28 cellular contexts compared by ENCODE assay signal in genomic region chr5:103573411-103573810, GRCh38.
"Had no signal": no experiment of that assay in that cellular context is flagged by ENCODE, and none has a peak within 500 bp of the region (broad histone marks: within the 10 kb centered on the region; RNA-seq: fewer than 3 reads in every experiment).

No MANE protein-coding gene starts in this region.

- H3K4me3 ChIP-seq: breast epithelium, colonic mucosa, dorsolateral prefrontal cortex, esophagus muscularis mucosa, tibial artery had no signal

- H3K9me3 ChIP-seq: breast epithelium, colonic mucosa, esophagus muscularis mucosa, tibial artery had no signal

- H3K36me3 ChIP-seq: breast epithelium, colonic mucosa, esophagus muscularis mucosa, tibial artery had no signal

- H3K4me1 ChIP-seq: breast epithelium, colonic mucosa, esophagus muscularis mucosa, tibial artery had no signal

- H3K27ac ChIP-seq: breast epithelium, colonic mucosa, dorsolateral prefrontal cortex, esophagus muscularis mucosa, tibial artery had no signal

- H3K4me1 Mint-ChIP-seq: activated naive CD8-positive, alpha-beta T cell treated with anti-CD3 and anti-CD28 coated beads, Interleukin-2, amount 10 ng/mL, durations not matched to agents 7 days and 5 days; immature natural killer cell; stimulated activated effector memory CD8-positive, alpha-beta T cell treated with anti-CD3 and anti-CD28 coated beads, Interleukin-12 subunit alpha, Interleukin-12 subunit beta, amount 100 ng/mL, for 72 hours; stimulated activated naive CD8-positive, alpha-beta T cell treated with anti-CD3 and anti-CD28 coated beads, Interleukin-15, amount 100 ng/mL, for 72 hours had no signal

- H3K36me3 Mint-ChIP-seq: activated CD4-positive, alpha-beta memory T cell treated with anti-CD3 and anti-CD28 coated beads for 36 hours; activated naive CD8-positive, alpha-beta T cell treated with anti-CD3 and anti-CD28 coated beads, Interleukin-2, amount 10 ng/mL, durations not matched to agents 7 days and 5 days; immature natural killer cell; stimulated activated effector memory CD8-positive, alpha-beta T cell treated with anti-CD3 and anti-CD28 coated beads, Interleukin-12 subunit alpha, Interleukin-12 subunit beta, amount 100 ng/mL, for 72 hours had no signal

- H3K27me3 Mint-ChIP-seq: activated CD4-positive, alpha-beta memory T cell treated with anti-CD3 and anti-CD28 coated beads for 36 hours; effector memory CD8-positive, alpha-beta T cell had no signal

- H3K27ac Mint-ChIP-seq: activated CD4-positive, alpha-beta memory T cell treated with anti-CD3 and anti-CD28 coated beads for 36 hours; activated naive CD4-positive, alpha-beta T cell treated with anti-CD3 and anti-CD28 coated beads for 36 hours; activated naive CD8-positive, alpha-beta T cell treated with anti-CD3 and anti-CD28 coated beads, Interleukin-2, amount 10 ng/mL, durations not matched to agents 7 days and 5 days; activated T-cell treated with anti-CD3 and anti-CD28 coated beads, Interleukin-2, amount 50 U/mL, for 72 hours; effector memory CD8-positive, alpha-beta T cell; immature natural killer cell; nephron progenitor cell; stimulated activated effector memory CD8-positive, alpha-beta T cell treated with anti-CD3 and anti-CD28 coated beads, Interleukin-12 subunit alpha, Interleukin-12 subunit beta, amount 100 ng/mL, for 72 hours; stimulated activated naive CD8-positive, alpha-beta T cell treated with anti-CD3 and anti-CD28 coated beads, Interleukin-15, amount 100 ng/mL, for 72 hours; T-helper 1 cell treated with Interleukin-12 subunit alpha and Interleukin-12 subunit beta and Interleukin-4 antibody, amounts not matched to agents 30 μg/mL and 1 μg/mL, for 36 hours had no signal

- H3K27me3 ChIP-seq: breast epithelium, colonic mucosa, dorsolateral prefrontal cortex, tibial artery had no signal

- H3K4me3 Mint-ChIP-seq: activated CD4-positive, alpha-beta memory T cell treated with anti-CD3 and anti-CD28 coated beads for 36 hours; activated naive CD4-positive, alpha-beta T cell treated with anti-CD3 and anti-CD28 coated beads for 36 hours; activated naive CD8-positive, alpha-beta T cell treated with anti-CD3 and anti-CD28 coated beads, Interleukin-2, amount 10 ng/mL, durations not matched to agents 7 days and 5 days; activated T-cell treated with anti-CD3 and anti-CD28 coated beads, Interleukin-2, amount 50 U/mL, for 72 hours; effector memory CD8-positive, alpha-beta T cell; immature natural killer cell; nephron progenitor cell; stimulated activated effector memory CD8-positive, alpha-beta T cell treated with anti-CD3 and anti-CD28 coated beads, Interleukin-12 subunit alpha, Interleukin-12 subunit beta, amount 100 ng/mL, for 72 hours; stimulated activated naive CD8-positive, alpha-beta T cell treated with anti-CD3 and anti-CD28 coated beads, Interleukin-15, amount 100 ng/mL, for 72 hours; T-helper 1 cell treated with Interleukin-12 subunit alpha and Interleukin-12 subunit beta and Interleukin-4 antibody, amounts not matched to agents 30 μg/mL and 1 μg/mL, for 36 hours had no signal

- ATAC-seq: activated T-cell treated with anti-CD3 and anti-CD28 coated beads, Interleukin-2, amount 50 U/mL, for 72 hours; effector memory CD8-positive, alpha-beta T cell; left ventricle myocardium superior; sciatic nerve; stimulated activated effector memory CD8-positive, alpha-beta T cell treated with anti-CD3 and anti-CD28 coated beads, Interleukin-12 subunit alpha, Interleukin-12 subunit beta, amount 100 ng/mL, for 72 hours; stimulated activated naive CD8-positive, alpha-beta T cell treated with anti-CD3 and anti-CD28 coated beads, Interleukin-15, amount 100 ng/mL, for 72 hours had no signal

- H3K9me3 Mint-ChIP-seq: activated CD4-positive, alpha-beta memory T cell treated with anti-CD3 and anti-CD28 coated beads for 36 hours; activated naive CD4-positive, alpha-beta T cell treated with anti-CD3 and anti-CD28 coated beads for 36 hours; activated naive CD8-positive, alpha-beta T cell treated with anti-CD3 and anti-CD28 coated beads, Interleukin-2, amount 10 ng/mL, durations not matched to agents 7 days and 5 days; activated T-cell treated with anti-CD3 and anti-CD28 coated beads, Interleukin-2, amount 50 U/mL, for 72 hours; immature natural killer cell; nephron progenitor cell; stimulated activated effector memory CD8-positive, alpha-beta T cell treated with anti-CD3 and anti-CD28 coated beads, Interleukin-12 subunit alpha, Interleukin-12 subunit beta, amount 100 ng/mL, for 72 hours; stimulated activated naive CD8-positive, alpha-beta T cell treated with anti-CD3 and anti-CD28 coated beads, Interleukin-15, amount 100 ng/mL, for 72 hours; T-helper 1 cell treated with Interleukin-12 subunit alpha and Interleukin-12 subunit beta and Interleukin-4 antibody, amounts not matched to agents 30 μg/mL and 1 μg/mL, for 36 hours had no signal

- DNase-seq: activated CD4-positive, alpha-beta memory T cell treated with anti-CD3 and anti-CD28 coated beads for 36 hours; activated CD4-positive, alpha-beta T cell treated with anti-CD3 and anti-CD28 coated beads for 4 hours; activated CD4-positive, CD25-positive, alpha-beta regulatory T cell; activated effector memory CD4-positive, alpha-beta T cell treated with Interleukin-2 at 50 U/mL for 16 hours; activated naive CD4-positive, alpha-beta T cell treated with anti-CD3 and anti-CD28 coated beads for 36 hours; activated naive CD8-positive, alpha-beta T cell treated with anti-CD3 and anti-CD28 coated beads, Interleukin-2, amount 10 ng/mL, durations not matched to agents 7 days and 5 days; activated T-cell treated with anti-CD3 and anti-CD28 coated beads, Interleukin-2, amount 50 U/mL, for 72 hours; amniotic stem cell; colonic mucosa; dorsolateral prefrontal cortex; effector memory CD8-positive, alpha-beta T cell; hippocampal formation; immature natural killer cell; kidney glomerular epithelial cell; left ventricle myocardium superior; mammary epithelial cell; nephron progenitor cell; posterior cingulate gyrus; small intestine; stimulated activated CD4-positive, alpha-beta T cell treated with anti-CD3 and anti-CD28 coated beads, Interleukin-2, amount 100 ng/mL, for 24 hours; stimulated activated naive CD8-positive, alpha-beta T cell treated with anti-CD3 and anti-CD28 coated beads, Interleukin-15, amount 100 ng/mL, for 72 hours; T1000; tibial artery had no signal
